In genomic region chr9:136418182-136419091, GRCh38 we compare ENCODE assay signal across 21 cellular contexts. TPM values are rescaled to one million over a fixed set of nuclear protein-coding genes. Genes with fewer than 3 reads are reported as not detected.
DNase-seq lines count a peak whose midpoint lies in the region; ATAC-seq, FAIRE-seq and TF ChIP-seq lines count a peak whose summit lies in the region.
"Had no signal": no experiment of that assay in that cellular context is flagged by ENCODE, and none has a peak within 500 bp of the region (broad histone marks: within the 10 kb centered on the region; RNA-seq: fewer than 3 reads in every experiment).

No MANE protein-coding gene starts in this region.

- no peak overlapping the region for H3K9ac ChIP-seq in astrocyte (ENCODE audit: low read length)
- no peak overlapping the region for H3K9ac ChIP-seq in neural progenitor cell
- H3K9ac ChIP-seq: SK-N-SH had no signal

- H3K79me2 ChIP-seq in astrocyte (ENCODE audit: insufficient read depth, low read length) (peaks cover 38% of the 10 kb centered on the region), neural progenitor cell (ENCODE audit: low read depth) (no peaks in the 10 kb centered on the region)

- no peak overlapping the region for H3K4me3 Mint-ChIP-seq in T-helper 2 cell treated with Interferon-gamma antibody and Interleukin-4, amounts not matched to agents 5 μg/mL and 100 μg/mL, for 36 hours
- H3K4me3 Mint-ChIP-seq in astrocyte (ENCODE audit: unreplicated experiment) (peak overlapping the region; percentile 21), neural progenitor cell (peak overlapping the region; percentile 33)
- H3K4me3 Mint-ChIP-seq: HFFc6 had no signal

- H3K27ac Mint-ChIP-seq in T-helper 2 cell treated with Interferon-gamma antibody and Interleukin-4, amounts not matched to agents 5 μg/mL and 100 μg/mL, for 36 hours: peak overlapping the region; percentile 20
- H3K27ac Mint-ChIP-seq in astrocyte (ENCODE audit: unreplicated experiment) (no peak overlapping the region), neural progenitor cell (no peak overlapping the region)
- H3K27ac Mint-ChIP-seq: HFFc6 had no signal

- no peak overlapping the region for H3K4me3 ChIP-seq in astrocyte (ENCODE audit: insufficient read depth, low read depth, low read length)
- no peak overlapping the region for H3K4me3 ChIP-seq in neural progenitor cell

- H3K27me3 ChIP-seq in astrocyte (ENCODE audit: insufficient read depth, low read length) (no peaks in the 10 kb centered on the region), neural progenitor cell (no peaks in the 10 kb centered on the region)

- H3K4me1 Mint-ChIP-seq in T-helper 2 cell treated with Interferon-gamma antibody and Interleukin-4, amounts not matched to agents 5 μg/mL and 100 μg/mL, for 36 hours (ENCODE audit: low read depth): no peaks in the 10 kb centered on the region
- no peaks in the 10 kb centered on the region for H3K4me1 Mint-ChIP-seq in astrocyte (ENCODE audit: low read depth, unreplicated experiment)
- H3K4me1 Mint-ChIP-seq in neural progenitor cell: no peaks in the 10 kb centered on the region

- H3K9me3 Mint-ChIP-seq in T-helper 2 cell treated with Interferon-gamma antibody and Interleukin-4, amounts not matched to agents 5 μg/mL and 100 μg/mL, for 36 hours: no peaks in the 10 kb centered on the region
- H3K9me3 Mint-ChIP-seq in astrocyte (ENCODE audit: unreplicated experiment) (no peaks in the 10 kb centered on the region), neural progenitor cell (no peaks in the 10 kb centered on the region)
- H3K9me3 Mint-ChIP-seq: HFFc6 had no signal

- no peaks in the 10 kb centered on the region for H3K27me3 Mint-ChIP-seq in T-helper 2 cell treated with Interferon-gamma antibody and Interleukin-4, amounts not matched to agents 5 μg/mL and 100 μg/mL, for 36 hours (ENCODE audit: low read depth)
- no peaks in the 10 kb centered on the region for H3K27me3 Mint-ChIP-seq in astrocyte (ENCODE audit: low read depth, unreplicated experiment)
- H3K27me3 Mint-ChIP-seq in neural progenitor cell (ENCODE audit: insufficient read depth, low read depth): no peaks in the 10 kb centered on the region

- H4K20me1 ChIP-seq in astrocyte (ENCODE audit: insufficient read depth, low read length): peaks cover 39% of the 10 kb centered on the region
- no peaks in the 10 kb centered on the region for H4K20me1 ChIP-seq in neural progenitor cell (ENCODE audit: low read depth)

- no peak for TF ChIP-seq CTCF in astrocyte (IDR thresholded peaks at IDR 0.05; ENCODE audit: insufficient read depth, low read depth, low read length)
- TF ChIP-seq CTCF in neural progenitor cell (IDR thresholded peaks at IDR 0.05): no peak

- H2AFZ ChIP-seq in astrocyte (ENCODE audit: low read depth, low read length) (no peak overlapping the region), neural progenitor cell (replicated peaks) (no peak overlapping the region)

- no peaks in the 10 kb centered on the region for H3F3A ChIP-seq in neural progenitor cell (ENCODE audit: low read depth)

- H3K36me3 ChIP-seq in astrocyte (ENCODE audit: insufficient read depth, low read length): peaks cover 55% of the 10 kb centered on the region
- H3K36me3 ChIP-seq in neural progenitor cell: no peaks in the 10 kb centered on the region

- no peak for DNase-seq in T-helper 2 cell treated with Interferon-gamma antibody and Interleukin-4, amounts not matched to agents 5 μg/mL and 100 μg/mL, for 36 hours (ENCODE audit: low spot score)
- no peak for DNase-seq in T-helper 2 cell
- no peak for DNase-seq in astrocyte (ENCODE audit: low read depth)
- no peak for DNase-seq in neural progenitor cell (ENCODE audit: low spot score)
- DNase-seq in urothelium cell line (ENCODE audit: low spot score): no peak
- no peak for DNase-seq in COLO668 (lab: John Stamatoyannopoulos, UW; ENCODE audit: unreplicated experiment)
- no peak for DNase-seq in middle frontal gyrus (ENCODE audit: extremely low spot score, low spot score)
- DNase-seq: AML-193, DMS79, HFFc6, MM.1S, NCI-H1092 treated with DMSO at 0.1 percent for 48 hours, NCI-H146, NCI-H2081, NCI-H446 treated with DMSO at 0.1 percent for 48 hours, SHP77 treated with DMSO at 0.1 percent for 48 hours, SK-N-SH had no signal

- no peak for ATAC-seq in GM18511 (IDR thresholded peaks at IDR 0.05; ENCODE audit: unreplicated experiment)

- FAIRE-seq in astrocyte (lab: Jason Lieb, UNC) (no peak), urothelium cell line (lab: Jason Lieb, UNC) (peak; percentile 13)
- FAIRE-seq: RCC 7860 had no signal

- H3K9me3 ChIP-seq in astrocyte (ENCODE audit: insufficient read depth, low read depth, low read length): no peaks in the 10 kb centered on the region
- no peaks in the 10 kb centered on the region for H3K9me3 ChIP-seq in neural progenitor cell (ENCODE audit: low read depth)
- H3K9me3 ChIP-seq: SK-N-SH had no signal

- H3K36me3 Mint-ChIP-seq in T-helper 2 cell treated with Interferon-gamma antibody and Interleukin-4, amounts not matched to agents 5 μg/mL and 100 μg/mL, for 36 hours (ENCODE audit: low read depth): peaks cover 51% of the 10 kb centered on the region
- H3K36me3 Mint-ChIP-seq in astrocyte (ENCODE audit: low read depth, unreplicated experiment) (peaks cover 21% of the 10 kb centered on the region), neural progenitor cell (peaks cover 25% of the 10 kb centered on the region)

- H3K4me1 ChIP-seq in astrocyte (ENCODE audit: insufficient read depth, low read length) (no peaks in the 10 kb centered on the region), neural progenitor cell (no peaks in the 10 kb centered on the region)

- H3K27ac ChIP-seq in astrocyte (ENCODE audit: low read depth, low read length) (no peak overlapping the region), neural progenitor cell (no peak overlapping the region)
- H3K27ac ChIP-seq: 22Rv1, C4-2B had no signal

- no peak overlapping the region for H3K4me2 ChIP-seq in astrocyte (ENCODE audit: low read length)
- H3K4me2 ChIP-seq in neural progenitor cell: no peak overlapping the region
- H3K4me2 ChIP-seq: SK-N-SH had no signal

RNA-seq across cellular contexts. Expression of gene PMPCA, which starts 8.0 kb away (rescaled TPM):
- total RNA-seq in astrocyte (91.6 and 94.4 TPM in 2 replicates), neural progenitor cell (ENCODE audit: low replicate concordance) (51.3 and 65.3 TPM in 2 replicates)

RNA-seq across cellular contexts. Expression of gene ENTR1, which starts 8.0 kb away (rescaled TPM):
- total RNA-seq in astrocyte (71.5 and 71.7 TPM in 2 replicates), neural progenitor cell (ENCODE audit: low replicate concordance) (34.9 and 52.3 TPM in 2 replicates)

RNA-seq across cellular contexts. Expression of gene SNAPC4, which starts 18.5 kb away (rescaled TPM):
- total RNA-seq in astrocyte (13.8 and 18.6 TPM in 2 replicates), neural progenitor cell (ENCODE audit: low replicate concordance) (6.8 and 16.5 TPM in 2 replicates)

RNA-seq across cellular contexts. Expression of gene INPP5E, which starts 21.2 kb away (rescaled TPM):
- total RNA-seq in astrocyte (12.6 and 13.2 TPM in 2 replicates), neural progenitor cell (ENCODE audit: low replicate concordance) (8.8 and 23.6 TPM in 2 replicates)

RNA-seq across cellular contexts. Expression of gene CARD9, which starts 45.0 kb away (rescaled TPM):
- total RNA-seq in astrocyte (2.7 and 4.2 TPM in 2 replicates), neural progenitor cell (ENCODE audit: low replicate concordance) (0.96 TPM in 1 of 2 replicates, not detected in the other)
